1 cellular context compared by ENCODE assay signal in genomic region chr4:138863160-138863559, GRCh38.
TF ChIP-seq lines count a peak whose summit lies in the region.

No MANE protein-coding gene starts in this region.

TF ChIP-seq in GM23338, 12 proteins besides CTCF, POLR2A, EP300 and RAD21 (continued from another document):
- no peak for TF ChIP-seq ZNF462 (CRISPR knock-in tag; IDR thresholded peaks at IDR 0.05)
TF ChIP-seq in GM23338: peak in this region for 0.
